Comparison of ENCODE assay signal across 31 cellular contexts in genomic region chr18:79935925-79936324, GRCh38. TPM values are rescaled to one million over a fixed set of nuclear protein-coding genes. Genes with fewer than 3 reads are reported as not detected.
DNase-seq lines count a peak whose midpoint lies in the region; ATAC-seq, FAIRE-seq and TF ChIP-seq lines count a peak whose summit lies in the region.
"Had no signal": no experiment of that assay in that cellular context is flagged by ENCODE, and none has a peak within 500 bp of the region (broad histone marks: within the 10 kb centered on the region; RNA-seq: fewer than 3 reads in every experiment).

No MANE protein-coding gene starts in this region.

- TF ChIP-seq CTCF in chondrocyte (IDR thresholded peaks at IDR 0.05), result no peak
- no peak for TF ChIP-seq CTCF in HepG2 (CRISPR knock-in tag; IDR thresholded peaks at IDR 0.05)
- no peak for TF ChIP-seq CTCF in spleen (IDR thresholded peaks at IDR 0.05 in 8 of 11, conservative IDR thresholded peaks at IDR 0.05 in 3 of 11)

- H3K27ac ChIP-seq in HepG2 (ENCODE audit: extremely low read length, insufficient read depth, low read length), result peak overlapping the region; percentile 88
- no peak overlapping the region for H3K27ac ChIP-seq in spleen
- H3K27ac ChIP-seq: esophagus muscularis mucosa, hepatocyte, KMS-11, PC-9, thoracic aorta had no signal

- peaks cover 0 to 9% of the 10 kb centered on the region in 2 experiments; a peak in 2 of 5 replicates for H3K36me3 ChIP-seq in HepG2 (replicated peaks in 1 of 2; ENCODE audit: control insufficient read depth in 1 of 2, insufficient read depth in 2 of 2, low read length in 2 of 2)
- peaks cover 0 to 100% (median 54%) of the 10 kb centered on the region in 6 donors for H3K36me3 ChIP-seq in spleen

- H3K27ac Mint-ChIP-seq in chondrocyte (ENCODE audit: unreplicated experiment), result no peak overlapping the region
- H3K27ac Mint-ChIP-seq: activated B cell treated with CpG ODN at 0.5 μM for 24 hours; CD8-positive, alpha-beta T cell; immature natural killer cell; stimulated activated effector memory CD8-positive, alpha-beta T cell treated with anti-CD3 and anti-CD28 coated beads, Interleukin-12 subunit alpha, Interleukin-12 subunit beta, amount 100 ng/mL, for 72 hours had no signal

- H3K27me3 ChIP-seq in HepG2 (ENCODE audit: control insufficient read depth in 1 of 2, insufficient read depth in 2 of 2, low read length in 2 of 2) (no peaks in the 10 kb centered on the region), spleen (replicated peaks in 1 of 7) (no peaks in the 10 kb centered on the region)
- H3K27me3 ChIP-seq: body of pancreas, esophagus muscularis mucosa, hepatocyte had no signal

- H3K4me2 ChIP-seq in HepG2 (ENCODE audit: low read depth, low read length), result peak overlapping the region; percentile 55
- H3K4me2 ChIP-seq: hepatocyte, KMS-11, PC-9, smooth muscle cell had no signal

- peaks cover 19% of the 10 kb centered on the region for H4K20me1 ChIP-seq in HepG2 (ENCODE audit: insufficient read depth, low read length)

- H3K4me3 Mint-ChIP-seq in chondrocyte (ENCODE audit: unreplicated experiment), result no peak overlapping the region
- H3K4me3 Mint-ChIP-seq: activated B cell treated with CpG ODN at 0.5 μM for 24 hours; CD8-positive, alpha-beta T cell; immature natural killer cell; neural crest cell; stimulated activated effector memory CD8-positive, alpha-beta T cell treated with anti-CD3 and anti-CD28 coated beads, Interleukin-12 subunit alpha, Interleukin-12 subunit beta, amount 100 ng/mL, for 72 hours had no signal

- H3K9ac ChIP-seq in HepG2 (ENCODE audit: insufficient read depth, low read depth, low read length), result peak overlapping the region; percentile 23; the same call in 1 of the 2 replicates
- H3K9ac ChIP-seq: KMS-11 had no signal

- TF ChIP-seq EP300 in HepG2 (IDR thresholded peaks at IDR 0.05; ENCODE audit: low read depth in 2 of 2, low read length in 2 of 2), result no peak
- no peak for TF ChIP-seq EP300 in HepG2 (CRISPR knock-in tag; IDR thresholded peaks at IDR 0.05; ENCODE audit: borderline replicate concordance)

- H3K79me2 ChIP-seq in HepG2 (ENCODE audit: insufficient read depth, low read length), result peaks cover 85% of the 10 kb centered on the region

- H3K4me3 ChIP-seq in HepG2 (replicated peaks in 1 of 3; ENCODE audit: insufficient read depth in 1 of 3, low read depth in 2 of 3, low read length in 3 of 3), result no peak overlapping the region
- H3K4me3 ChIP-seq in spleen, result no peak overlapping the region
- H3K4me3 ChIP-seq: body of pancreas, esophagus muscularis mucosa, hepatocyte, PC-9, smooth muscle cell, thoracic aorta had no signal

- intact Hi-C loops in HepG2 (cut with micrococcal nuclease; ENCODE audit: unreplicated experiment) (loop anchor here (2.0 kb wide), 2 partner anchors 169 to 219 kb away; no protein-coding TSS in a partner anchor), spleen (cut with DNase I; ENCODE audit: low total_unique reads) (no loop called here)

- TF ChIP-seq POLR2A in HepG2 (IDR thresholded peaks at IDR 0.05; ENCODE audit: insufficient read depth in 1 of 2, low read depth in 2 of 2, low read length in 2 of 2) (no peak), spleen (IDR thresholded peaks at IDR 0.05) (no peak)

- 87% methylated on average over 6 of the region's 6 CpGs for WGBS in HepG2 (ENCODE audit: low lambda C conversion rate)
- 94 to 98% (median 96%) methylated on average over 6 of the region's 6 CpGs for WGBS in spleen, 5 donors

- peaks cover 42% of the 10 kb centered on the region for H3K36me3 Mint-ChIP-seq in chondrocyte (ENCODE audit: low read depth)

- CTCF ChIA-PET in HepG2 (lab: Yijun Ruan, JAX; ENCODE audit: low intra/inter-chr PET ratio, low total read pairs), result no interaction called here
- CTCF ChIA-PET in HEK293T (lab: Yijun Ruan, JAX), result no interaction called here

- H3K27me3 Mint-ChIP-seq in chondrocyte (ENCODE audit: low read depth), result no peaks in the 10 kb centered on the region
- H3K27me3 Mint-ChIP-seq: activated B cell treated with CpG ODN at 0.5 μM for 24 hours had no signal

- H3K9me3 Mint-ChIP-seq in chondrocyte (ENCODE audit: low read depth), result peaks cover 25% of the 10 kb centered on the region

- H3K4me1 ChIP-seq in HepG2 (ENCODE audit: insufficient read depth, low read length) (peaks cover 65% of the 10 kb centered on the region), spleen (peaks cover 0 to 32% (median 7%) of the 10 kb centered on the region in 6 donors)

- peaks cover 27% of the 10 kb centered on the region for H3K4me1 Mint-ChIP-seq in chondrocyte (ENCODE audit: low read depth)

- no peak for ATAC-seq in HepG2
- ATAC-seq: body of pancreas; CD8-positive, alpha-beta T cell; stimulated activated effector memory CD8-positive, alpha-beta T cell treated with anti-CD3 and anti-CD28 coated beads, Interleukin-12 subunit alpha, Interleukin-12 subunit beta, amount 100 ng/mL, for 72 hours had no signal

- POLR2A ChIA-PET in HepG2 (lab: Yijun Ruan, JAX), result interaction anchor here (0.9 to 3.0 kb wide), 8 partner anchors 11 to 97 kb away, joined by 3 to 45 read pairs (median 13); partner anchors contain the start of genes HSBP1L1, SLC66A2 and TXNL4A
- POLR2A ChIA-PET in HEK293T (lab: Yijun Ruan, JAX), result no interaction called here

- no peak overlapping the region for H2AFZ ChIP-seq in HepG2 (ENCODE audit: low read length)
- H2AFZ ChIP-seq: hepatocyte, PC-9 had no signal

- no TSS peak for BruUV-seq in HepG2 (replicated peaks; lab: Mats Ljungman, UMichigan)

- TF ChIP-seq RAD21 in HepG2 (CRISPR knock-in tag; IDR thresholded peaks at IDR 0.05), result no peak

- no peak for FAIRE-seq in HepG2 (lab: Jason Lieb, UNC)
- FAIRE-seq: frontal cortex, G401.6 had no signal

- in situ Hi-C loops in HepG2 (cut with HindIII; ENCODE audit: extremely low pct_ligation_motif_present, low pct_unique_long_range_greater_than_20kb), result loop anchor here (10.0 kb wide), 1 partner anchor 169 kb away; the partner anchor contains the start of gene ADNP2

- H3K9me3 ChIP-seq in HepG2 (ENCODE audit: low read length) (peaks cover 6% of the 10 kb centered on the region; the same call in 1 of the 2 replicates), spleen (peaks cover 10 to 67% (median 53%) of the 10 kb centered on the region in 8 donors)
- H3K9me3 ChIP-seq: body of pancreas had no signal

- DNase-seq in D341Med (ENCODE audit: low spot score) (peak; percentile 24), chondrocyte (ENCODE audit: low spot score) (peak; percentile 57), HepG2 (ENCODE audit: low spot score) (no peak), spleen (peak; percentile 35), HEK293T (ENCODE audit: extremely low spot score) (no peak), NCI-H2171 treated with DMSO at 0.1 percent for 48 hours (lab: John Stamatoyannopoulos, UW) (no peak), NCI-H1105 (lab: John Stamatoyannopoulos, UW) (no peak)
- no peak for DNase-seq in stimulated activated CD4-positive, alpha-beta T cell treated with anti-CD3 and anti-CD28 coated beads, Interleukin-2, amount 100 ng/mL, for 24 hours
- DNase-seq: activated B cell treated with CpG ODN at 0.5 μM for 24 hours; activated CD4-positive, alpha-beta T cell treated with anti-CD3 and anti-CD28 coated beads, Interleukin-2, amount 50 U/mL, for 48 hours; activated gamma-delta T cell; DMS53; immature natural killer cell; NCI-H146; NCI-H524 treated with DMSO at 0.1 percent for 48 hours; NK-92 treated with Interleukin-12 subunit alpha and Interleukin-12 subunit beta, amount 100 ng/mL, for 24 hours; PC-9; SIG-M5; stimulated activated CD4-positive, alpha-beta T cell treated with anti-CD3 and anti-CD28 coated beads, Interleukin-2, amount 100 ng/mL, for 48 hours had no signal

RNA-seq across cellular contexts. Expression of gene SLC66A2, which starts 15.5 kb away (rescaled TPM):
- 27.6 to 32.1 TPM (median 29.1 TPM) in 3 replicates for total RNA-seq in chondrocyte
- 30.3 and 41.9 TPM in 2 replicates for total RNA-seq in HepG2 (2016; rRNA removed; fragmentation: Illumina TruSeq; extraction: Trizol)
- total RNA-seq in HepG2 (2016; cell fraction: cytosol; rRNA removed; fragmentation: Illumina TruSeq; extraction: Trizol; ENCODE audit: low read depth), result 40.5 and 40.6 TPM in 2 replicates
- 29.0 and 42.7 TPM in 2 replicates for total RNA-seq in HepG2 (2016; cell fraction: insoluble cytoplasmic fraction; rRNA removed; fragmentation: Illumina TruSeq; extraction: Trizol)
- 74.6 and 79.6 TPM in 2 replicates for total RNA-seq in HepG2 (2016; cell fraction: membrane; rRNA removed; fragmentation: Illumina TruSeq; extraction: Trizol)
- 24.3 and 28.3 TPM in 2 replicates for total RNA-seq in HepG2 (2016; cell fraction: nucleus; rRNA removed; fragmentation: Illumina TruSeq; extraction: Trizol)
- polyA plus RNA-seq in HepG2 (2011; rRNA removed), result 33.5 and 62.5 TPM in 2 replicates
- polyA plus RNA-seq in HepG2 (2011; cell fraction: cytosol; rRNA removed), result 56.8 and 67.4 TPM in 2 replicates
- 84.2 and 87.0 TPM in 2 replicates for polyA plus RNA-seq in HepG2 (2011; cell fraction: nucleus; rRNA removed)
- 46.8 and 62.2 TPM in 2 replicates for polyA plus RNA-seq in HepG2 (2012)
- polyA plus RNA-seq in HepG2 (2016; cell fraction: cytosol; fragmentation: Illumina TruSeq; extraction: Trizol; ENCODE audit: low read depth), result 45.1 and 50.9 TPM in 2 replicates
- polyA plus RNA-seq in HepG2 (2016; cell fraction: insoluble cytoplasmic fraction; fragmentation: Illumina TruSeq; extraction: Trizol; ENCODE audit: low read depth), result 33.6 and 33.8 TPM in 2 replicates
- polyA plus RNA-seq in HepG2 (2016; cell fraction: membrane; fragmentation: Illumina TruSeq; extraction: Trizol; ENCODE audit: low read depth), result 69.1 and 69.7 TPM in 2 replicates
- polyA plus RNA-seq in HepG2 (2016; cell fraction: nucleus; fragmentation: Illumina TruSeq; extraction: Trizol; ENCODE audit: insufficient read depth, low read depth), result 43.3 and 46.8 TPM in 2 replicates
- 19.8 and 109 TPM in 2 replicates for polyA minus RNA-seq in HepG2 (2011; rRNA and poly(A)+ RNA removed; ENCODE audit: low replicate concordance)
- 28.8 and 32.5 TPM in 2 replicates for polyA minus RNA-seq in HepG2 (2011; cell fraction: cytosol; rRNA and poly(A)+ RNA removed)
- 27.0 and 33.3 TPM in 2 replicates for polyA minus RNA-seq in HepG2 (2011; cell fraction: nucleus; rRNA and poly(A)+ RNA removed)
- 10 to 100 TPM; 40.9 to 61.9 (median 51.1) TPM for total RNA-seq in spleen
- 10 to 100 TPM; 28.7 to 53.9 (median 33.4) TPM for polyA plus RNA-seq in spleen

RNA-seq across cellular contexts. Expression of gene HSBP1L1, which starts 28.5 kb away (rescaled TPM):
- total RNA-seq in chondrocyte (0.99 to 5.4 TPM (median 5.1 TPM) in 3 replicates), HepG2 (2016; rRNA removed; fragmentation: Illumina TruSeq; extraction: Trizol) (15.3 and 22.6 TPM in 2 replicates), spleen (10 to 100 TPM; 10.3 to 36.4 (median 20.1) TPM)
- total RNA-seq in HepG2 (2016; cell fraction: cytosol; rRNA removed; fragmentation: Illumina TruSeq; extraction: Trizol; ENCODE audit: low read depth), result 28.9 and 34.1 TPM in 2 replicates
- 13.5 and 21.2 TPM in 2 replicates for total RNA-seq in HepG2 (2016; cell fraction: insoluble cytoplasmic fraction; rRNA removed; fragmentation: Illumina TruSeq; extraction: Trizol)
- total RNA-seq in HepG2 (2016; cell fraction: membrane; rRNA removed; fragmentation: Illumina TruSeq; extraction: Trizol), result 33.2 and 40.1 TPM in 2 replicates
- total RNA-seq in HepG2 (2016; cell fraction: nucleus; rRNA removed; fragmentation: Illumina TruSeq; extraction: Trizol), result 17.7 and 20.7 TPM in 2 replicates
- polyA plus RNA-seq in HepG2 (2011; rRNA removed) (41.2 and 45.1 TPM in 2 replicates), spleen (10 to 100 TPM; 10.0 to 21.5 (median 15.8) TPM)
- 28.0 and 28.5 TPM in 2 replicates for polyA plus RNA-seq in HepG2 (2011; cell fraction: cytosol; rRNA removed)
- polyA plus RNA-seq in HepG2 (2011; cell fraction: nucleus; rRNA removed), result 34.3 and 53.2 TPM in 2 replicates
- 26.1 and 32.6 TPM in 2 replicates for polyA plus RNA-seq in HepG2 (2012)
- polyA plus RNA-seq in HepG2 (2016; cell fraction: cytosol; fragmentation: Illumina TruSeq; extraction: Trizol; ENCODE audit: low read depth), result 36.8 and 50.0 TPM in 2 replicates
- 17.9 and 18.7 TPM in 2 replicates for polyA plus RNA-seq in HepG2 (2016; cell fraction: insoluble cytoplasmic fraction; fragmentation: Illumina TruSeq; extraction: Trizol; ENCODE audit: low read depth)
- polyA plus RNA-seq in HepG2 (2016; cell fraction: membrane; fragmentation: Illumina TruSeq; extraction: Trizol; ENCODE audit: low read depth), result 33.7 and 42.5 TPM in 2 replicates
- polyA plus RNA-seq in HepG2 (2016; cell fraction: nucleus; fragmentation: Illumina TruSeq; extraction: Trizol; ENCODE audit: insufficient read depth, low read depth), result 68.0 and 69.5 TPM in 2 replicates
- 4.1 and 8.6 TPM in 2 replicates for polyA minus RNA-seq in HepG2 (2011; rRNA and poly(A)+ RNA removed; ENCODE audit: low replicate concordance)
- polyA minus RNA-seq in HepG2 (2011; cell fraction: cytosol; rRNA and poly(A)+ RNA removed), result 5.3 and 7.9 TPM in 2 replicates
- polyA minus RNA-seq in HepG2 (2011; cell fraction: nucleus; rRNA and poly(A)+ RNA removed), result 23.3 and 28.1 TPM in 2 replicates
- total RNA-seq: HT1080 had no signal

RNA-seq across cellular contexts. Expression of gene TXNL4A, which starts 52.4 kb away (rescaled TPM):
- 141 to 143 TPM (median 141 TPM) in 3 replicates for total RNA-seq in chondrocyte
- 192 and 202 TPM in 2 replicates for total RNA-seq in HepG2 (2016; rRNA removed; fragmentation: Illumina TruSeq; extraction: Trizol)
- 596 and 716 TPM in 2 replicates for total RNA-seq in HepG2 (2016; cell fraction: cytosol; rRNA removed; fragmentation: Illumina TruSeq; extraction: Trizol; ENCODE audit: low read depth)
- 185 and 204 TPM in 2 replicates for total RNA-seq in HepG2 (2016; cell fraction: insoluble cytoplasmic fraction; rRNA removed; fragmentation: Illumina TruSeq; extraction: Trizol)
- 533 and 635 TPM in 2 replicates for total RNA-seq in HepG2 (2016; cell fraction: membrane; rRNA removed; fragmentation: Illumina TruSeq; extraction: Trizol)
- 56.2 and 79.7 TPM in 2 replicates for total RNA-seq in HepG2 (2016; cell fraction: nucleus; rRNA removed; fragmentation: Illumina TruSeq; extraction: Trizol)
- polyA plus RNA-seq in HepG2 (2011; rRNA removed), result 135 and 172 TPM in 2 replicates
- 131 and 145 TPM in 2 replicates for polyA plus RNA-seq in HepG2 (2011; cell fraction: cytosol; rRNA removed)
- polyA plus RNA-seq in HepG2 (2011; cell fraction: nucleus; rRNA removed), result 32.1 and 40.2 TPM in 2 replicates
- polyA plus RNA-seq in HepG2 (2012), result 123 and 145 TPM in 2 replicates
- 941 and 1,125 TPM in 2 replicates for polyA plus RNA-seq in HepG2 (2016; cell fraction: cytosol; fragmentation: Illumina TruSeq; extraction: Trizol; ENCODE audit: low read depth)
- 223 and 229 TPM in 2 replicates for polyA plus RNA-seq in HepG2 (2016; cell fraction: insoluble cytoplasmic fraction; fragmentation: Illumina TruSeq; extraction: Trizol; ENCODE audit: low read depth)
- polyA plus RNA-seq in HepG2 (2016; cell fraction: membrane; fragmentation: Illumina TruSeq; extraction: Trizol; ENCODE audit: low read depth), result 563 and 676 TPM in 2 replicates
- polyA plus RNA-seq in HepG2 (2016; cell fraction: nucleus; fragmentation: Illumina TruSeq; extraction: Trizol; ENCODE audit: insufficient read depth, low read depth), result 165 and 194 TPM in 2 replicates
- 36.7 and 86.4 TPM in 2 replicates for polyA minus RNA-seq in HepG2 (2011; rRNA and poly(A)+ RNA removed; ENCODE audit: low replicate concordance)
- 44.1 and 45.4 TPM in 2 replicates for polyA minus RNA-seq in HepG2 (2011; cell fraction: cytosol; rRNA and poly(A)+ RNA removed)
- polyA minus RNA-seq in HepG2 (2011; cell fraction: nucleus; rRNA and poly(A)+ RNA removed), result 14.9 and 19.2 TPM in 2 replicates
- 10 to 100 TPM; 20.7 to 76.5 (median 63.9) TPM for total RNA-seq in spleen
- 10 to 100 TPM; 75.2 to 98.5 (median 80.9) TPM for polyA plus RNA-seq in spleen

Comparison
In these comparisons a context has a peak if more than half of its experiments do, and no peak if none do; other contexts are left out.
1. DNase-seq: peak in D341Med (single experiment), chondrocyte (single experiment) and spleen (single experiment); none in HepG2 (single experiment), HEK293T (single experiment), stimulated activated CD4-positive, alpha-beta T cell treated with anti-CD3 and anti-CD28 coated beads, Interleukin-2, amount 100 ng/mL, for 24 hours (0 of 2), NCI-H2171 treated with DMSO at 0.1 percent for 48 hours (single experiment) and NCI-H1105 (single experiment).